15 cellular contexts compared by ENCODE assay signal in the genomic region with DNA sequence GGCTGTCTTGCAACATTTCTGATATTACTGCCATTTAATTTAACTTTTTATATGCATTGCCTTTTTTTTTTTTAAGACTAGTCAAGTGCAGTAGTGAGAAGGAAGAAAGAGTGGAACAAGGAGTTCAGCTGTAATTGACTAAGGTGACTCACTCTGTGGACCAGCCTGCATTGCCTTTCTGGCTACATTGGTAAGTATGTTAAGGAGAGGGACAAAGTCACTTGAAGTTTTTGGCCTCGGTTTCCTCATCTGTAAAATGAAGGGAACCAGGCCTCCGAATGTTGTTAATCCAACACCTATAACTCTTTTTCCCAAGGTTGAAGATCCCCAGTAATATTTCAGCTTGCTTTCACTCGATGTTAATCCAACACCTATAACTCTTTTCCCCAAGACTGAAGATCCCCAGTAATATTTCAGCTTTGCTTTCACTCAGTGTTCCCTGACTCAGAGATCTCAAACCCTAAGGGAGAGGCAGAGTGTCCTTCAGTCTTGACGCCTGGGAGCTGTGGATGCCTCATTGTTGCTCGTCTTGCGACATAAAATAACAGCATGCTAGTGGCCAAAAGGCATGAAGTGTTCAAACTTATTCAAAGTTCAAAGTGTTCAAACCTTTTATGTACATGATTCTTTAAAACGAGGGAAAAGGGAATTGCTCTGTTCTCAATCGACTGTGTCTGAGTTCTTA.
DNase-seq lines count a peak whose midpoint lies in the region; TF ChIP-seq lines count a peak whose summit lies in the region.
"Had no signal": no experiment of that assay in that cellular context is flagged by ENCODE, and none has a peak within 500 bp of the region (broad histone marks: within the 10 kb centered on the region; RNA-seq: fewer than 3 reads in every experiment).

No MANE protein-coding gene starts in this region.

- TF ChIP-seq CTCF in right atrium auricular region (IDR thresholded peaks at IDR 0.05) = no peak

- H3K4me2 ChIP-seq in skeletal muscle satellite cell (ENCODE audit: low read length) = peak overlapping the region; percentile 36

- H3K27me3 ChIP-seq in right atrium auricular region (no peaks in the 10 kb centered on the region), skeletal muscle satellite cell (ENCODE audit: control insufficient read depth, insufficient read depth, low read length) (no peaks in the 10 kb centered on the region)

- H3K9me3 ChIP-seq in right atrium auricular region = peaks cover 0 to 14% of the 10 kb centered on the region in 2 donors
- no peaks in the 10 kb centered on the region for H3K9me3 ChIP-seq in skeletal muscle satellite cell (replicated peaks; ENCODE audit: low read length)
- H3K9me3 ChIP-seq: neutrophil had no signal

- H3K9ac ChIP-seq in skeletal muscle satellite cell (ENCODE audit: low read depth, low read length) = peak overlapping the region; percentile 40

- H3K36me3 ChIP-seq in right atrium auricular region (peaks cover 3% of the 10 kb centered on the region), skeletal muscle satellite cell (ENCODE audit: insufficient read depth, low read length) (no peaks in the 10 kb centered on the region)
- H3K36me3 ChIP-seq: neutrophil had no signal

- peak overlapping the region; percentile 44 to 72 for H3K27ac ChIP-seq in right atrium auricular region
- H3K27ac ChIP-seq: C4-2B, neutrophil had no signal

- H3K4me1 ChIP-seq in right atrium auricular region (peaks cover 0 to 41% of the 10 kb centered on the region in 2 donors), skeletal muscle satellite cell (ENCODE audit: control insufficient read depth, insufficient read depth, low read length) (peaks cover 36% of the 10 kb centered on the region)

- H3K4me3 ChIP-seq in right atrium auricular region = no peak overlapping the region
- peak overlapping the region; percentile 7 for H3K4me3 ChIP-seq in skeletal muscle satellite cell (ENCODE audit: low read length)

- peak; percentile 17 for DNase-seq in HCEC 1CT
- peak; percentile 31 for DNase-seq in astrocyte of the hippocampus (ENCODE audit: low read depth, low spot score)
- DNase-seq in right atrium auricular region (ENCODE audit: low spot score) = no peak
- DNase-seq in stimulated activated CD4-positive, alpha-beta T cell treated with anti-CD3 and anti-CD28 coated beads, Interleukin-4, amount 100 ng/mL, for 4 hours = no peak
- no peak for DNase-seq in activated CD4-positive, alpha-beta T cell treated with anti-CD3 and anti-CD28 coated beads for 48 hours
- no peak for DNase-seq in DMS79 treated with DMSO at 0.1 percent for 48 hours (lab: John Stamatoyannopoulos, UW)
- no peak for DNase-seq in NCI-H2081 (lab: John Stamatoyannopoulos, UW)
- DNase-seq: activated CD4-positive, alpha-beta T cell treated with anti-CD3 and anti-CD28 coated beads, Interleukin-2, amount 50 U/mL, for 4 hours; activated naive CD8-positive, alpha-beta T cell treated with anti-CD3 and anti-CD28 coated beads, Interleukin-2, amount 10 ng/mL, durations not matched to agents 7 days and 5 days; activated T-cell treated with anti-CD3 and anti-CD28 coated beads, Interleukin-2, amount 50 U/mL, for 4 hours; MV-4-11; SHP77 had no signal

Comparison
In these comparisons a context has a peak if more than half of its experiments do, and no peak if none do; other contexts are left out.
1. DNase-seq: peak in HCEC 1CT (single experiment) and astrocyte of the hippocampus (single experiment); none in right atrium auricular region (single experiment), stimulated activated CD4-positive, alpha-beta T cell treated with anti-CD3 and anti-CD28 coated beads, Interleukin-4, amount 100 ng/mL, for 4 hours (0 of 2), activated CD4-positive, alpha-beta T cell treated with anti-CD3 and anti-CD28 coated beads for 48 hours (single experiment), DMS79 treated with DMSO at 0.1 percent for 48 hours (single experiment) and NCI-H2081 (0 of 2).